8 cellular contexts compared by ENCODE assay signal in the genomic region with DNA sequence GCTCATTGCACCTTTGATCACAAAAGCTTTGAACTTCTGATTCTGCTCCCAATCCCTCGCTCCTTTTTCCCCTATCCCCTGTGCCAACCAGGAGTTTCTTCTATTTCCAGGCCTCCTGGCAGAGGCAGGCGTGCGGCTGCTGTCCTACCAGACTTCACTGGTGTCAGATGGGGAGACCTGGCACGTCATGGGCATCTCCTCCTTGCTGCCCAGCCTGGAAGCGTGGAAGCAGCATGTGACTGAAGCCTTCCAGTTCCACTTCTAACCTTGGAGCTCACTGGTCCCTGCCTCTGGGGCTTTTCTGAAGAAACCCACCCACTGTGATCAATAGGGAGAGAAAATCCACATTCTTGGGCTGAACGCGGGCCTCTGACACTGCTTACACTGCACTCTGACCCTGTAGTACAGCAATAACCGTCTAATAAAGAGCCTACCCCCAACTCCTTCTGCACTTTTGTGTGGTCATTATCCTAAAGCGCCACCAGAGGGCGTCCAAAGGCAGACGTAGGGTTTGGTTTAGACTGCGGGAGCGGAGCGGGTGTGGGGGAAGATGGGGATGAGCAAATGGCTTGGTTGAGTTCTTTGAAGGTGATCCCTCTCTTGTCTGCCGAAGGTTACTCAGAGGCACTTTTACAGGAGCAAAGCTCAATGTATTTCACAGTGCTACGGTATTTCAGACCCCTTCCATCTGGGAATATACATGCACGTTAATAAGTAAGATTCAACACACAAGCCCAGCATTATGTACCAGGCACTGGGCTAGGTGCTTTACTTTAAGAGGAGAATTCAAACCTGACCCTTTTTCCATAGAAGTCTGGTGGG. TPM values are rescaled to one million over a fixed set of nuclear protein-coding genes. Genes with fewer than 3 reads are reported as not detected.
DNase-seq lines count a peak whose midpoint lies in the region; ATAC-seq and TF ChIP-seq lines count a peak whose summit lies in the region.

No MANE protein-coding gene starts in this region.

- H3K27me3 Mint-ChIP-seq in WTC11 (ENCODE audit: low read depth), result no peaks in the 10 kb centered on the region

- peak; percentile 71 for DNase-seq in GM10266 (ENCODE audit: extremely low spot score)
- DNase-seq in NCI-H2171 (lab: John Stamatoyannopoulos, UW), result peak; percentile 30
- peak; percentile 71 for DNase-seq in WTC11 (ENCODE audit: low spot score)
- DNase-seq in choroid plexus epithelial cell (ENCODE audit: low read depth), result peak; percentile 85
- DNase-seq in left lobe of liver (ENCODE audit: low spot score), result peak; percentile 75
- DNase-seq in stimulated activated CD4-positive, alpha-beta T cell treated with anti-CD3 and anti-CD28 coated beads, Interleukin-4, amount 100 ng/mL, for 48 hours (ENCODE audit: low read depth in 2 of 2), result peak; percentile 21 to 43

- no peaks in the 10 kb centered on the region for H3K9me3 Mint-ChIP-seq in WTC11

- CTCF ChIA-PET in WTC11 (lab: Charles Lee), result interaction anchor here (0.6 to 3.2 kb wide), 22 partner anchors 8 to 152 kb away, joined by 3 to 14 read pairs (median 3); partner anchors contain the start of genes ADAM30 and ZNF697

- ATAC-seq in HG02884 (IDR thresholded peaks at IDR 0.05; ENCODE audit: unreplicated experiment) (peak; percentile 76), WTC11 (peak; percentile 78), left lobe of liver (peak; percentile 71), HG02571 (IDR thresholded peaks at IDR 0.05; ENCODE audit: unreplicated experiment) (no peak)

- TF ChIP-seq CTCF in GM10266 (IDR thresholded peaks at IDR 0.05; ENCODE audit: control insufficient read depth, insufficient read depth, low read depth, missing control alignments) (peak; percentile 74), WTC11 (IDR thresholded peaks at IDR 0.05) (peak; percentile 83), choroid plexus epithelial cell (conservative IDR thresholded peaks at IDR 0.05; ENCODE audit: low read depth, low read length) (peak; percentile 90)

- H3K4me3 ChIP-seq in choroid plexus epithelial cell (ENCODE audit: low read depth, low read length), result no peak overlapping the region

- no peak overlapping the region for H3K4me3 Mint-ChIP-seq in WTC11

- peaks cover 38% of the 10 kb centered on the region for H3K36me3 Mint-ChIP-seq in WTC11

- peaks cover 32% of the 10 kb centered on the region for H3K4me1 Mint-ChIP-seq in WTC11

- POLR2A ChIA-PET in WTC11 (lab: Charles Lee), result interaction anchor here (0.7 to 1.6 kb wide), 4 partner anchors 13 to 128 kb away, joined by 3 to 4 read pairs (median 4); no protein-coding TSS in a partner anchor

- H3K27ac Mint-ChIP-seq in WTC11, result peak overlapping the region; percentile 91

TF ChIP-seq in WTC11, 78 proteins besides CTCF, POLR2A, EP300 and RAD21:
- TF ChIP-seq NFATC4 (CRISPR knock-in tag; IDR thresholded peaks at IDR 0.05) (peak; percentile 70), ESRRA (CRISPR knock-in tag; IDR thresholded peaks at IDR 0.05; ENCODE audit: borderline replicate concordance) (no peak), PRRX2 (CRISPR knock-in tag; IDR thresholded peaks at IDR 0.05) (0 out of 2 replicates have a peak, but pooled peaks have one; percentile 83), ZNF416 (CRISPR knock-in tag; IDR thresholded peaks at IDR 0.05) (0 out of 2 replicates have a peak, but pooled peaks have one; percentile 49), OVOL2 (CRISPR knock-in tag; IDR thresholded peaks at IDR 0.05; ENCODE audit: borderline replicate concordance) (no peak), ZNF281 (CRISPR knock-in tag; IDR thresholded peaks at IDR 0.05) (no peak)
- TF ChIP-seq, protein P1, sequence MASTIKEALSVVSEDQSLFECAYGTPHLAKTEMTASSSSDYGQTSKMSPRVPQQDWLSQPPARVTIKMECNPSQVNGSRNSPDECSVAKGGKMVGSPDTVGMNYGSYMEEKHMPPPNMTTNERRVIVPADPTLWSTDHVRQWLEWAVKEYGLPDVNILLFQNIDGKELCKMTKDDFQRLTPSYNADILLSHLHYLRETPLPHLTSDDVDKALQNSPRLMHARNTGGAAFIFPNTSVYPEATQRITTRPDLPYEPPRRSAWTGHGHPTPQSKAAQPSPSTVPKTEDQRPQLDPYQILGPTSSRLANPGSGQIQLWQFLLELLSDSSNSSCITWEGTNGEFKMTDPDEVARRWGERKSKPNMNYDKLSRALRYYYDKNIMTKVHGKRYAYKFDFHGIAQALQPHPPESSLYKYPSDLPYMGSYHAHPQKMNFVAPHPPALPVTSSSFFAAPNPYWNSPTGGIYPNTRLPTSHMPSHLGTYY (CRISPR knock-in tag; IDR thresholded peaks at IDR 0.05), result peak; percentile 16; the same call in 1 of the 2 replicates
- TF ChIP-seq, protein P2, sequence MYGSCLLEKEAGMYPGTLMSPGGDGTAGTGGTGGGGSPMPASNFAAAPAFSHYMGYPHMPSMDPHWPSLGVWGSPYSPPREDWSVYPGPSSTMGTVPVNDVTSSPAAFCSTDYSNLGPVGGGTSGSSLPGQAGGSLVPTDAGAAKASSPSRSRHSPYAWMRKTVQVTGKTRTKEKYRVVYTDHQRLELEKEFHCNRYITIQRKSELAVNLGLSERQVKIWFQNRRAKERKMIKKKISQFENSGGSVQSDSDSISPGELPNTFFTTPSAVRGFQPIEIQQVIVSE (CRISPR knock-in tag; IDR thresholded peaks at IDR 0.05; ENCODE audit: borderline replicate concordance), result no peak
- TF ChIP-seq, protein P3, sequence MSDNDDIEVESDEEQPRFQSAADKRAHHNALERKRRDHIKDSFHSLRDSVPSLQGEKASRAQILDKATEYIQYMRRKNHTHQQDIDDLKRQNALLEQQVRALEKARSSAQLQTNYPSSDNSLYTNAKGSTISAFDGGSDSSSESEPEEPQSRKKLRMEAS (CRISPR knock-in tag; IDR thresholded peaks at IDR 0.05), result 0 out of 2 replicates have a peak, but pooled peaks have one; percentile 41
- TF ChIP-seq, protein P4, sequence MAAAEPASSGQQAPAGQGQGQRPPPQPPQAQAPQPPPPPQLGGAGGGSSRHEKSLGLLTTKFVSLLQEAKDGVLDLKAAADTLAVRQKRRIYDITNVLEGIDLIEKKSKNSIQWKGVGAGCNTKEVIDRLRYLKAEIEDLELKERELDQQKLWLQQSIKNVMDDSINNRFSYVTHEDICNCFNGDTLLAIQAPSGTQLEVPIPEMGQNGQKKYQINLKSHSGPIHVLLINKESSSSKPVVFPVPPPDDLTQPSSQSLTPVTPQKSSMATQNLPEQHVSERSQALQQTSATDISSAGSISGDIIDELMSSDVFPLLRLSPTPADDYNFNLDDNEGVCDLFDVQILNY (CRISPR knock-in tag; IDR thresholded peaks at IDR 0.05), result no peak

RNA-seq across cellular contexts. Expression of gene HMGCS2, which starts 24.7 kb away (rescaled TPM):
- total RNA-seq in WTC11 (2021), result 0.24 to 0.69 TPM (median 0.41 TPM) in 3 replicates
- total RNA-seq in left lobe of liver, result 867 TPM

RNA-seq across cellular contexts. Expression of gene PHGDH, which starts 32.3 kb away (rescaled TPM):
- total RNA-seq in WTC11 (2021) (592 to 630 TPM (median 618 TPM) in 3 replicates), left lobe of liver (76.3 TPM)

Comparison
In these comparisons a context has a peak if more than half of its experiments do, and no peak if none do; other contexts are left out.
1. DNase-seq: peak in every context shown above with its lines; median percentile 85 in choroid plexus epithelial cell; 75 in left lobe of liver; 71 in GM10266; 71 in WTC11; 32 in stimulated activated CD4-positive, alpha-beta T cell treated with anti-CD3 and anti-CD28 coated beads, Interleukin-4, amount 100 ng/mL, for 48 hours; 30 in NCI-H2171.
2. RNA of gene HMGCS2, which starts 24.7 kb away (total RNA-seq): 867 TPM in left lobe of liver (single experiment); 0.24 to 0.69 TPM in WTC11; every median in the first group is over 100 times any median in the second.
3. Peak in every context shown above with its lines, with median percentiles within 50 percentile points of each other: CTCF ChIP-seq.